Comparison of ENCODE assay signal across 10 cellular contexts in genomic region chr7:70016044-70016770, GRCh38.
DNase-seq lines count a peak whose midpoint lies in the region; ATAC-seq, FAIRE-seq and TF ChIP-seq lines count a peak whose summit lies in the region.
"Had no signal": no experiment of that assay in that cellular context is flagged by ENCODE, and none has a peak within 500 bp of the region (broad histone marks: within the 10 kb centered on the region; RNA-seq: fewer than 3 reads in every experiment).

No MANE protein-coding gene starts in this region.

- H3K27me3 Mint-ChIP-seq in type B pancreatic cell, result no peaks in the 10 kb centered on the region

- no peak overlapping the region for H2AFZ ChIP-seq in keratinocyte (ENCODE audit: control insufficient read depth, low read length)

- no peak for TF ChIP-seq CTCF in cardiac fibroblast (IDR thresholded peaks at IDR 0.05; ENCODE audit: low read depth, low read length)
- no peak for TF ChIP-seq CTCF in keratinocyte (optimal IDR thresholded peaks at IDR 0.05 in 1 of 3, IDR thresholded peaks at IDR 0.05 in 1 of 3, conservative IDR thresholded peaks at IDR 0.05 in 1 of 3; ENCODE audit: extremely low read depth in 1 of 3, insufficient read depth in 2 of 3, low read length in 3 of 3)
- TF ChIP-seq CTCF in type B pancreatic cell (conservative IDR thresholded peaks at IDR 0.05), result no peak
- TF ChIP-seq CTCF in GM10248 (IDR thresholded peaks at IDR 0.05; ENCODE audit: control extremely low read depth, extremely low read depth, low read depth, missing control alignments), result no peak

- H3K4me1 ChIP-seq in keratinocyte (ENCODE audit: control insufficient read depth, extremely low read depth, insufficient read depth, low read length), result no peaks in the 10 kb centered on the region

- peaks cover 3% of the 10 kb centered on the region for H3K36me3 Mint-ChIP-seq in type B pancreatic cell

- POLR2A ChIA-PET in GM10248 (lab: Yijun Ruan, JAX), result no interaction called here

- peak overlapping the region; percentile 60 for H3K27ac Mint-ChIP-seq in type B pancreatic cell
- H3K27ac Mint-ChIP-seq: activated CD4-positive, alpha-beta T cell treated with anti-CD3 and anti-CD28 coated beads, Interleukin-2, amount 10 ng/mL, durations not matched to agents 24 days and 14 days; activated T-helper 17 cell treated with anti-CD3 and anti-CD28 coated beads, Interleukin-2, amount 50 U/mL, for 72 hours had no signal

- peak; percentile 32 for FAIRE-seq in keratinocyte (lab: Jason Lieb, UNC)

- DNase-seq in M059J (ENCODE audit: low read depth) (peak; percentile 72), cardiac fibroblast (ENCODE audit: low read depth in 2 of 2) (peak; percentile 40 to 86), keratinocyte (ENCODE audit: low read depth, low spot score) (no peak), type B pancreatic cell (ENCODE audit: extremely low spot score, unreplicated experiment) (no peak), NCI-H510A treated with DMSO at 0.1 percent for 48 hours (lab: John Stamatoyannopoulos, UW) (no peak), GM10248 (ENCODE audit: extremely low spot score) (no peak)
- DNase-seq: activated CD4-positive, alpha-beta T cell treated with anti-CD3 and anti-CD28 coated beads, Interleukin-2, amount 10 ng/mL, durations not matched to agents 24 days and 14 days; NCI-H187 had no signal

- H3K4me3 ChIP-seq in cardiac fibroblast (replicated peaks in 1 of 2; ENCODE audit: low read depth in 2 of 2, low read length in 2 of 2) (no peak overlapping the region), keratinocyte (ENCODE audit: control insufficient read depth in 2 of 3, extremely low read depth in 1 of 3, insufficient read depth in 2 of 3, low read depth in 1 of 3, low read length in 3 of 3) (no peak overlapping the region)

- H3K9me3 ChIP-seq in keratinocyte (ENCODE audit: control insufficient read depth, low read depth, low read length), result no peaks in the 10 kb centered on the region

- H3K4me1 Mint-ChIP-seq in type B pancreatic cell (ENCODE audit: unreplicated experiment), result peaks cover 40% of the 10 kb centered on the region
- H3K4me1 Mint-ChIP-seq: activated CD4-positive, alpha-beta T cell treated with anti-CD3 and anti-CD28 coated beads, Interleukin-2, amount 10 ng/mL, durations not matched to agents 24 days and 14 days; activated T-helper 17 cell treated with anti-CD3 and anti-CD28 coated beads, Interleukin-2, amount 50 U/mL, for 72 hours had no signal

- H4K20me1 ChIP-seq in keratinocyte (ENCODE audit: control insufficient read depth, extremely low read depth, insufficient read depth, low read length), result no peaks in the 10 kb centered on the region

- CTCF ChIA-PET in GM10248 (lab: Yijun Ruan, JAX), result interaction anchor here (1.5 to 1.6 kb wide), 2 partner anchors 10 to 12 kb away, joined by 3 read pairs; no protein-coding TSS in a partner anchor

- dilution Hi-C loops in keratinocyte (cut with MboI; ENCODE audit: extremely low pct_ligation_motif_present, low sequenced_read_pairs), result no loop called here

- H3K9me3 Mint-ChIP-seq in type B pancreatic cell, result peaks cover 4% of the 10 kb centered on the region
- H3K9me3 Mint-ChIP-seq: activated CD4-positive, alpha-beta T cell treated with anti-CD3 and anti-CD28 coated beads, Interleukin-2, amount 10 ng/mL, durations not matched to agents 24 days and 14 days; activated T-helper 17 cell treated with anti-CD3 and anti-CD28 coated beads, Interleukin-2, amount 50 U/mL, for 72 hours had no signal

- H3K79me2 ChIP-seq in keratinocyte (ENCODE audit: control insufficient read depth, insufficient read depth, low read length), result no peaks in the 10 kb centered on the region

- ATAC-seq in GM21576 (IDR thresholded peaks at IDR 0.05; ENCODE audit: unreplicated experiment), result no peak
- ATAC-seq: activated T-helper 17 cell treated with anti-CD3 and anti-CD28 coated beads, Interleukin-2, amount 50 U/mL, for 72 hours had no signal

- H3K9me1 ChIP-seq in keratinocyte (ENCODE audit: control insufficient read depth, extremely low read depth, insufficient read depth, low read length), result no peaks in the 10 kb centered on the region

- H3K27ac ChIP-seq in keratinocyte (ENCODE audit: control insufficient read depth, insufficient read depth, low read length), result no peak overlapping the region

- H3K27me3 ChIP-seq in keratinocyte (ENCODE audit: control insufficient read depth, extremely low read depth, insufficient read depth, low read length), result no peaks in the 10 kb centered on the region

- H3K9ac ChIP-seq in keratinocyte (ENCODE audit: control insufficient read depth, extremely low read depth, insufficient read depth, low read length), result no peak overlapping the region

- no peaks in the 10 kb centered on the region for H3K36me3 ChIP-seq in keratinocyte (ENCODE audit: control insufficient read depth in 2 of 2, extremely low read depth in 1 of 2, insufficient read depth in 2 of 2, low read length in 2 of 2)

- peak overlapping the region; percentile 58 for H3K4me3 Mint-ChIP-seq in type B pancreatic cell
- H3K4me3 Mint-ChIP-seq: activated CD4-positive, alpha-beta T cell treated with anti-CD3 and anti-CD28 coated beads, Interleukin-2, amount 10 ng/mL, durations not matched to agents 24 days and 14 days; activated T-helper 17 cell treated with anti-CD3 and anti-CD28 coated beads, Interleukin-2, amount 50 U/mL, for 72 hours had no signal

- no peak overlapping the region for H3K4me2 ChIP-seq in keratinocyte (ENCODE audit: control insufficient read depth, extremely low read depth, insufficient read depth, low read depth, low read length)

Comparison
In these comparisons a context has a peak if more than half of its experiments do, and no peak if none do; other contexts are left out.
1. DNase-seq: peak in M059J (single experiment) and cardiac fibroblast (2 of 2); none in keratinocyte (single experiment), type B pancreatic cell (single experiment), NCI-H510A treated with DMSO at 0.1 percent for 48 hours (single experiment) and GM10248 (single experiment).